Comparison of ENCODE assay signal across 9 cellular contexts in the genomic region with DNA sequence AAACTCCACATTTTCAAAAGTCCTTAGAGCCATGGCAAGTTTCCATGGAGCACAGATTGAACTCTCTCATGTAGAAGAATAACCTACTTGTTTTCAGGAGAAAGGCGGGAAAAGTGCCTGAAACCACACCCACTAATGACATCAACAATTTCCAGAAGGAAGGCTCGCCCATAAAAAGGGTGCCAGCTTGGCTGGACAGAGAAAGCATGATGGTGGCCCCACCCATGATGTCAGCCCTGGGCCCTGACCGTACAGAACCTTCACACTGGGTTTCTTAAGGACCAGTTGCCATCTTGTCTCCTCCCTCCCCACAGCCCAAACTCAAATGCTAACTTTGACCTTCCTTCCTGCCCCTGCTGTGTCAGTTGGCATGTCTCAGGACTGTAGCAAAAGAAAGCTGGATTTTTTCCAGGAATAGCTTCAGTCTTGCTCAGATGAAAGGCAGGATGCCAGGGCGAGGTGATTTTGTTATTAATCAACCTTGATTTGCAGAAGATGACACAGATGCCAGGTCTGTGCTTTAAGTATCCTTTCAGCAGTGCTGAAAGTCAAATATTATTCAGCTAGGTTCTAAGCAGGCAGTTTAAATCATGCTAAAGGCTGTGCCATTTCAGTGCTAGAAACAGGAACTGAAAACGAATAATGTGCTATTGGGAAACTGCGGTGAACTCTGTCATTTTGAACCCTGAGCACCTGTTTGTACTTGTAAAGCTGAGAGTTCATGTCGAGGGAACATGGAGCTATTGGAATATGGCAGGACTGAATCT.
DNase-seq lines count a peak whose midpoint lies in the region; ATAC-seq and TF ChIP-seq lines count a peak whose summit lies in the region.
"Had no signal": no experiment of that assay in that cellular context is flagged by ENCODE, and none has a peak within 500 bp of the region (broad histone marks: within the 10 kb centered on the region; RNA-seq: fewer than 3 reads in every experiment).

No MANE protein-coding gene starts in this region.

- peaks cover 12% of the 10 kb centered on the region for H3F3A ChIP-seq in MM.1S (ENCODE audit: insufficient read depth, low read length)

- ATAC-seq in GM18498 (IDR thresholded peaks at IDR 0.05; ENCODE audit: unreplicated experiment) (peak; percentile 84), GM21825 (IDR thresholded peaks at IDR 0.05; ENCODE audit: unreplicated experiment) (peak; percentile 81)
- ATAC-seq in natural killer cell treated with Interleukin-12 subunit alpha and Interleukin-12 subunit beta and Interleukin-15 and Interleukin-18, amount 100 ng/mL, for 72 hours = no peak

- no peaks in the 10 kb centered on the region for H3K79me2 ChIP-seq in MM.1S (ENCODE audit: low read length)

- peak overlapping the region; percentile 51; the same call in 1 of the 2 replicates for H2AFZ ChIP-seq in MM.1S (ENCODE audit: low read length)

- no peaks in the 10 kb centered on the region for H3K9me3 ChIP-seq in MM.1S (replicated peaks; ENCODE audit: insufficient read depth, low read length)

- no peak overlapping the region for H3K4me3 Mint-ChIP-seq in natural killer cell treated with Interleukin-12 subunit alpha and Interleukin-12 subunit beta and Interleukin-15 and Interleukin-18, amount 100 ng/mL, for 72 hours

- H3K36me3 Mint-ChIP-seq in natural killer cell treated with Interleukin-12 subunit alpha and Interleukin-12 subunit beta and Interleukin-15 and Interleukin-18, amount 100 ng/mL, for 72 hours = no peaks in the 10 kb centered on the region

- no peaks in the 10 kb centered on the region for H3K9me2 ChIP-seq in MM.1S (replicated peaks; ENCODE audit: insufficient read depth, low read length)

- no peak overlapping the region for H3K27ac Mint-ChIP-seq in natural killer cell treated with Interleukin-12 subunit alpha and Interleukin-12 subunit beta and Interleukin-15 and Interleukin-18, amount 100 ng/mL, for 72 hours

- peak; percentile 69 for DNase-seq in MM.1S
- peak; percentile 5 for DNase-seq in fibroblast of pulmonary artery (ENCODE audit: low read depth)
- no peak for DNase-seq in SHP77 treated with DMSO at 0.1 percent for 48 hours (lab: John Stamatoyannopoulos, UW)
- DNase-seq in NCI-H187 treated with DMSO at 0.1 percent for 48 hours (lab: John Stamatoyannopoulos, UW) = no peak
- DNase-seq in natural killer cell treated with Interleukin-12 subunit alpha and Interleukin-12 subunit beta and Interleukin-15 and Interleukin-18, amount 100 ng/mL, for 72 hours (ENCODE audit: low spot score) = no peak
- no peak for DNase-seq in NCI-H2081 treated with DMSO at 0.1 percent for 48 hours (lab: John Stamatoyannopoulos, UW)
- DNase-seq: IMR-90 had no signal

- TF ChIP-seq CTCF in MM.1S (IDR thresholded peaks at IDR 0.05; ENCODE audit: low read length) (no peak), fibroblast of pulmonary artery (IDR thresholded peaks at IDR 0.05; ENCODE audit: low read length, missing control alignments) (no peak)

- peaks cover 6 to 10% of the 10 kb centered on the region in 2 donors for H3K4me1 Mint-ChIP-seq in natural killer cell treated with Interleukin-12 subunit alpha and Interleukin-12 subunit beta and Interleukin-15 and Interleukin-18, amount 100 ng/mL, for 72 hours (ENCODE audit: low read depth in 2 of 2)

- 0 out of 2 replicates have a peak overlapping the region, but pooled peaks have one; percentile 20 for H3K4me3 ChIP-seq in MM.1S (ENCODE audit: low read length)
- no peak overlapping the region for H3K4me3 ChIP-seq in fibroblast of pulmonary artery (replicated peaks; ENCODE audit: low read depth, low read length)

- H3K9ac ChIP-seq in MM.1S (ENCODE audit: low read length) = no peak overlapping the region

- no peaks in the 10 kb centered on the region for H3K9me3 Mint-ChIP-seq in natural killer cell treated with Interleukin-12 subunit alpha and Interleukin-12 subunit beta and Interleukin-15 and Interleukin-18, amount 100 ng/mL, for 72 hours

- no peaks in the 10 kb centered on the region for H3K27me3 ChIP-seq in MM.1S (replicated peaks; ENCODE audit: insufficient read depth, low read length)

- H3K27me3 Mint-ChIP-seq in natural killer cell treated with Interleukin-12 subunit alpha and Interleukin-12 subunit beta and Interleukin-15 and Interleukin-18, amount 100 ng/mL, for 72 hours = no peaks in the 10 kb centered on the region

- H3K27ac ChIP-seq in MM.1S (ENCODE audit: low read length) = peak overlapping the region; percentile 79

- peaks cover 22% of the 10 kb centered on the region for H3K4me1 ChIP-seq in MM.1S (ENCODE audit: low read length)

- H3K4me2 ChIP-seq in MM.1S (ENCODE audit: low read depth, low read length) = peak overlapping the region; percentile 62; the same call in 1 of the 2 replicates

- H3K36me3 ChIP-seq in MM.1S (replicated peaks; ENCODE audit: insufficient read depth, low read length) = no peaks in the 10 kb centered on the region

- H4K20me1 ChIP-seq in MM.1S (ENCODE audit: insufficient read depth, low read length) = no peaks in the 10 kb centered on the region

Comparison
In these comparisons a context has a peak if more than half of its experiments do, and no peak if none do; other contexts are left out.
1. ATAC-seq: peak in GM18498 (single experiment) and GM21825 (single experiment); none in natural killer cell treated with Interleukin-12 subunit alpha and Interleukin-12 subunit beta and Interleukin-15 and Interleukin-18, amount 100 ng/mL, for 72 hours (0 of 2).
2. DNase-seq: peak in MM.1S (single experiment) and fibroblast of pulmonary artery (single experiment); none in SHP77 treated with DMSO at 0.1 percent for 48 hours (single experiment), NCI-H187 treated with DMSO at 0.1 percent for 48 hours (single experiment), natural killer cell treated with Interleukin-12 subunit alpha and Interleukin-12 subunit beta and Interleukin-15 and Interleukin-18, amount 100 ng/mL, for 72 hours (single experiment) and NCI-H2081 treated with DMSO at 0.1 percent for 48 hours (single experiment).